20 cellular contexts compared by ENCODE assay signal in the genomic region with DNA sequence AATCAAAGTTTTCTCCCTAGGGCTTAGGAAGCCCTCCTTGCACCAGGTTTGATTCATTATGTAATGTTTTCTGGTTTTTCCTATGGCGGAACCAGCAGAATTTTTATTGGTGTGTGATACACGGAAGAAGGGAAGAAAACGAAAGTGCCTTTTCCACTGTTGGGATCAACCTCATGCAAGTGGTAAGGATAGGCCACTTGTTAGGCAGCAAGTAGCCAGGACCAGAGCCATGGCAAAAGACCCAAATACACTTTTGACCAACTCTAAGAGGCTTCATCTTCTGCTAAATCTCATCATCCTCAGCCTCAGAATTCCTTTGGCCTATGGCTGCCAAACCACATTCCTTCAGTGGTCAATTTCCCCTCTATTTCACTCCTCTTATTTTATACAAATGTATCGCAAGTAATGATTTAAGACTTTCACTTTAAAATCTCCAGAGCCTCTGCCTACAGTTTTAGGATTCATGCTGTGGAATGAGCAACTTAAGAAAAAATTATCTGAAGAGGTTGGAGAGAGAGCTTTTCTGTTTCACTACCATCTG. TPM values are rescaled to one million over a fixed set of nuclear protein-coding genes. Genes with fewer than 3 reads are reported as not detected.
A peak's percentile ranks its signal among the peaks of the same experiment; 100 is the strongest.
DNase-seq lines count a peak whose midpoint lies in the region; TF ChIP-seq lines count a peak whose summit lies in the region.
"Had no signal": no experiment of that assay in that cellular context is flagged by ENCODE, and none has a peak within 500 bp of the region (broad histone marks: within the 10 kb centered on the region; RNA-seq: fewer than 3 reads in every experiment).

No MANE protein-coding gene starts in this region.

- POLR2A ChIA-PET in MCF 10A (lab: Yijun Ruan, JAX) = interaction anchor here (1.2 to 4.0 kb wide), 5 partner anchors 10 to 54 kb away, joined by 4 to 38 read pairs (median 7); a partner anchor contains a TSS

- no peak for TF ChIP-seq CTCF in HFFc6 (IDR thresholded peaks at IDR 0.05)
- TF ChIP-seq CTCF in MCF 10A (IDR thresholded peaks at IDR 0.05; ENCODE audit: unreplicated experiment) = no peak
- no peak for TF ChIP-seq CTCF in vagina (IDR thresholded peaks at IDR 0.05)

- intact Hi-C loops in MCF 10A (cut with micrococcal nuclease) = no loop called here
- intact Hi-C loops in vagina (cut with DNase I) = no loop called here

- H3K27ac ChIP-seq in vagina = peak overlapping the region; percentile 13
- H3K27ac ChIP-seq: esophagus muscularis mucosa, left lung, pancreas, VCaP had no signal

- H3K27me3 ChIP-seq in vagina = no peaks in the 10 kb centered on the region
- no peaks in the 10 kb centered on the region for H3K27me3 ChIP-seq in HAP-1 (ENCODE audit: low read depth)
- H3K27me3 ChIP-seq: dorsolateral prefrontal cortex, esophagus muscularis mucosa, left lung, pancreas had no signal

- in situ Hi-C loops in HAP-1 (cut with MboI; ENCODE audit: low sequenced_read_pairs) = no loop called here

- H3K36me3 Mint-ChIP-seq in HFFc6 (ENCODE audit: low read depth) = no peaks in the 10 kb centered on the region
- H3K36me3 Mint-ChIP-seq in MCF 10A (ENCODE audit: insufficient read depth, unreplicated experiment) = no peaks in the 10 kb centered on the region
- H3K36me3 Mint-ChIP-seq: activated CD4-positive, alpha-beta memory T cell treated with anti-CD3 and anti-CD28 coated beads for 36 hours; activated naive CD8-positive, alpha-beta T cell treated with anti-CD3 and anti-CD28 coated beads for 36 hours; T-cell had no signal

- H3K9me3 Mint-ChIP-seq in HFFc6 (no peaks in the 10 kb centered on the region), MCF 10A (ENCODE audit: unreplicated experiment) (no peaks in the 10 kb centered on the region)
- H3K9me3 Mint-ChIP-seq: activated CD4-positive, alpha-beta memory T cell treated with anti-CD3 and anti-CD28 coated beads for 36 hours; activated naive CD8-positive, alpha-beta T cell treated with anti-CD3 and anti-CD28 coated beads for 36 hours; T-cell had no signal

- DNase-seq in HFFc6 (no peak), MCF 10A (ENCODE audit: unreplicated experiment) (no peak), kidney tubule cell (ENCODE audit: low spot score) (peak; percentile 24), vagina (ENCODE audit: extremely low spot score in 2 of 2) (no peak), HAP-1 (ENCODE audit: low spot score in 2 of 2) (no peak), midbrain (lab: John Stamatoyannopoulos, UW) (no peak)
- no peak for DNase-seq in activated T-cell treated with anti-CD3 and anti-CD28 coated beads, Interleukin-2, amount 50 U/mL, for 48 hours
- DNase-seq: activated CD4-positive, alpha-beta memory T cell treated with anti-CD3 and anti-CD28 coated beads for 36 hours; activated naive CD8-positive, alpha-beta T cell treated with anti-CD3 and anti-CD28 coated beads for 36 hours; activated T-cell treated with anti-CD3 and anti-CD28 coated beads, Interleukin-2, amount 50 U/mL, for 1 hour; C1 segment of cervical spinal cord; DMS 273 treated with DMSO at 0.1 percent for 48 hours; dorsolateral prefrontal cortex; left lung; NCI-H187; NK-92 treated with Interleukin-12 subunit alpha and Interleukin-12 subunit beta, amount 100 ng/mL, for 24 hours; pancreas; T-cell had no signal

- H3K4me1 ChIP-seq in vagina = peaks cover 14% of the 10 kb centered on the region
- peaks cover 20% of the 10 kb centered on the region for H3K4me1 ChIP-seq in HAP-1

- H3K4me3 Mint-ChIP-seq in HFFc6 (no peak overlapping the region; the same call in 1 of the 2 replicates), MCF 10A (ENCODE audit: unreplicated experiment) (peak overlapping the region; percentile 60)
- H3K4me3 Mint-ChIP-seq: activated CD4-positive, alpha-beta memory T cell treated with anti-CD3 and anti-CD28 coated beads for 36 hours; activated naive CD8-positive, alpha-beta T cell treated with anti-CD3 and anti-CD28 coated beads for 36 hours; T-cell had no signal

- no TSS peak for BruUV-seq in MCF 10A (replicated peaks; lab: Mats Ljungman, UMichigan)

- no peaks in the 10 kb centered on the region; the same call in 1 of the 2 replicates for H3K27me3 Mint-ChIP-seq in HFFc6 (ENCODE audit: insufficient read depth)
- no peaks in the 10 kb centered on the region for H3K27me3 Mint-ChIP-seq in MCF 10A (ENCODE audit: insufficient read depth, unreplicated experiment)
- H3K27me3 Mint-ChIP-seq: activated CD4-positive, alpha-beta memory T cell treated with anti-CD3 and anti-CD28 coated beads for 36 hours; activated naive CD8-positive, alpha-beta T cell treated with anti-CD3 and anti-CD28 coated beads for 36 hours; T-cell had no signal

- peaks cover 51% of the 10 kb centered on the region for H3K4me1 Mint-ChIP-seq in HFFc6 (ENCODE audit: low read depth)
- H3K4me1 Mint-ChIP-seq in MCF 10A (ENCODE audit: insufficient read depth, unreplicated experiment) = peaks cover 10% of the 10 kb centered on the region

- CTCF ChIA-PET in MCF 10A (lab: Yijun Ruan, JAX) = interaction anchor here (0.6 kb wide), 1 partner anchor 460 kb away, joined by 3 read pairs; no protein-coding TSS in a partner anchor

- H3K4me3 ChIP-seq in vagina (peak overlapping the region in 1 of 2 donors; percentile 24), HAP-1 (no peak overlapping the region)
- H3K4me3 ChIP-seq: esophagus muscularis mucosa, left lung, pancreas had no signal

- H3K9me3 ChIP-seq in vagina = no peaks in the 10 kb centered on the region
- no peaks in the 10 kb centered on the region for H3K9me3 ChIP-seq in HAP-1
- H3K9me3 ChIP-seq: esophagus muscularis mucosa, left lung, pancreas had no signal

- H3K36me3 ChIP-seq in vagina = no peaks in the 10 kb centered on the region
- H3K36me3 ChIP-seq in HAP-1 (replicated peaks) = no peaks in the 10 kb centered on the region
- H3K36me3 ChIP-seq: esophagus muscularis mucosa, left lung, pancreas had no signal

- no peak for TF ChIP-seq POLR2A in vagina (IDR thresholded peaks at IDR 0.05)

- H3K27ac Mint-ChIP-seq in HFFc6 (peak overlapping the region; percentile 61), MCF 10A (ENCODE audit: low read depth, unreplicated experiment) (peak overlapping the region; percentile 80)
- H3K27ac Mint-ChIP-seq: activated CD4-positive, alpha-beta memory T cell treated with anti-CD3 and anti-CD28 coated beads for 36 hours; activated naive CD8-positive, alpha-beta T cell treated with anti-CD3 and anti-CD28 coated beads for 36 hours; T-cell had no signal

RNA-seq across cellular contexts. Expression of a gene that starts 21.2 kb away (rescaled TPM):
- total RNA-seq in HFFc6 (2021; fragmentation: NEBNext Ultra II Directional; extraction: Animal tissue kit (Norgen Biotek cat#: 25700)) = 10 to 100 TPM; 19.3 to 26.3 (median 22.3) TPM
- total RNA-seq in MCF 10A (2022) (35.0 and 47.0 TPM in 2 replicates), vagina (3.7 TPM)

RNA-seq across cellular contexts. Expression of a gene that starts 21.9 kb away (rescaled TPM):
- total RNA-seq in HFFc6 (2021; fragmentation: NEBNext Ultra II Directional; extraction: Animal tissue kit (Norgen Biotek cat#: 25700)) = 100 to 1,000 TPM; 136 to 177 (median 168) TPM
- total RNA-seq in MCF 10A (2022) = 160 and 189 TPM in 2 replicates
- 30.4 TPM for total RNA-seq in vagina

RNA-seq across cellular contexts. Expression of a gene that starts 26.9 kb away (rescaled TPM):
- total RNA-seq in HFFc6 (2021; fragmentation: NEBNext Ultra II Directional; extraction: Animal tissue kit (Norgen Biotek cat#: 25700)) = 10 to 100 TPM in 1 of 6 experiments, 1 to 10 TPM in 5; 6.7 to 10.1 (median 8.4) TPM
- total RNA-seq in MCF 10A (2022) = 10.8 and 12.9 TPM in 2 replicates
- total RNA-seq in vagina = 6.6 TPM

RNA-seq across cellular contexts. Expression of a gene that starts 53.2 kb away (rescaled TPM):
- 100 to 1,000 TPM; 152 to 180 (median 166) TPM for total RNA-seq in HFFc6 (2021; fragmentation: NEBNext Ultra II Directional; extraction: Animal tissue kit (Norgen Biotek cat#: 25700))
- total RNA-seq in MCF 10A (2022) (348 and 419 TPM in 2 replicates), vagina (57.5 TPM)
